ENCODE assay signal across 2 cellular contexts in genomic region chr5:35162848-35163770, GRCh38.
TF ChIP-seq lines count a peak whose summit lies in the region.

No MANE protein-coding gene starts in this region.

TF ChIP-seq in K562, 482 proteins besides CTCF, POLR2A, EP300 and RAD21 (continued from another document):
- TF ChIP-seq ZBTB26 (CRISPR knock-in tag; IDR thresholded peaks at IDR 0.05) (no peak), PRMT5 (CRISPR knock-in tag; IDR thresholded peaks at IDR 0.05) (no peak)

TF ChIP-seq in neural cell, 6 proteins besides CTCF, POLR2A, EP300 and RAD21 (continued from another document):
- peak; percentile 99 for TF ChIP-seq REST (IDR thresholded peaks at IDR 0.05; ENCODE audit: borderline replicate concordance)
- no peak for TF ChIP-seq SMC3 (conservative IDR thresholded peaks at IDR 0.05; ENCODE audit: poor library complexity)
- TF ChIP-seq TAF1 (IDR thresholded peaks at IDR 0.05; ENCODE audit: low read depth), result no peak
